In genomic region chr17:20157078-20157360, GRCh38 we compare ENCODE assay signal across 8 cellular contexts.
DNase-seq lines count a peak whose midpoint lies in the region; ATAC-seq and TF ChIP-seq lines count a peak whose summit lies in the region.

No MANE protein-coding gene starts in this region.

- H3K9me3 ChIP-seq in left lung: no peaks in the 10 kb centered on the region
- no peaks in the 10 kb centered on the region for H3K9me3 ChIP-seq in thoracic aorta

- peaks cover 0 to 44% of the 10 kb centered on the region in 2 donors for H3K27me3 ChIP-seq in left lung
- H3K27me3 ChIP-seq in thoracic aorta (replicated peaks; ENCODE audit: insufficient read depth): no peaks in the 10 kb centered on the region

- H3K4me1 ChIP-seq in left lung: peaks cover 0 to 18% of the 10 kb centered on the region in 2 donors
- peaks cover 4 to 8% of the 10 kb centered on the region in 2 donors for H3K4me1 ChIP-seq in thoracic aorta (ENCODE audit: control insufficient read depth in 1 of 2, low read depth in 2 of 2)

- H3K9me3 Mint-ChIP-seq in activated CD4-positive, alpha-beta T cell treated with anti-CD3 and anti-CD28 coated beads, Interleukin-2, amount 10 ng/mL, durations not matched to agents 24 days and 14 days: no peaks in the 10 kb centered on the region

- TF ChIP-seq CTCF in astrocyte of the spinal cord (IDR thresholded peaks at IDR 0.05; ENCODE audit: low read depth, low read length) (no peak), left lung (IDR thresholded peaks at IDR 0.05) (no peak), thoracic aorta (IDR thresholded peaks at IDR 0.05) (no peak)

- H3K36me3 Mint-ChIP-seq in activated CD4-positive, alpha-beta T cell treated with anti-CD3 and anti-CD28 coated beads, Interleukin-2, amount 10 ng/mL, durations not matched to agents 24 days and 14 days (ENCODE audit: low read depth): no peaks in the 10 kb centered on the region

- ATAC-seq in left lung (no peak), thoracic aorta (ENCODE audit: insufficient number of reproducible peaks, low FRiP score, low read depth) (no peak), HG03159 (IDR thresholded peaks at IDR 0.05; ENCODE audit: unreplicated experiment) (no peak)

- peak overlapping the region; percentile 83 for H3K4me3 Mint-ChIP-seq in activated CD4-positive, alpha-beta T cell treated with anti-CD3 and anti-CD28 coated beads, Interleukin-2, amount 10 ng/mL, durations not matched to agents 24 days and 14 days

- H3K4me1 Mint-ChIP-seq in activated CD4-positive, alpha-beta T cell treated with anti-CD3 and anti-CD28 coated beads, Interleukin-2, amount 10 ng/mL, durations not matched to agents 24 days and 14 days: peaks cover 8% of the 10 kb centered on the region

- H3K27ac ChIP-seq in left lung: peak overlapping the region in 1 of 2 donors; percentile 10
- no peak overlapping the region for H3K27ac ChIP-seq in thoracic aorta

- peaks cover 23% of the 10 kb centered on the region for H3K27me3 Mint-ChIP-seq in activated CD4-positive, alpha-beta T cell treated with anti-CD3 and anti-CD28 coated beads, Interleukin-2, amount 10 ng/mL, durations not matched to agents 24 days and 14 days

- H3K27ac Mint-ChIP-seq in activated CD4-positive, alpha-beta T cell treated with anti-CD3 and anti-CD28 coated beads, Interleukin-2, amount 10 ng/mL, durations not matched to agents 24 days and 14 days: peak overlapping the region; percentile 59

- no peak for DNase-seq in activated CD4-positive, alpha-beta T cell treated with anti-CD3 and anti-CD28 coated beads, Interleukin-2, amount 10 ng/mL, durations not matched to agents 24 days and 14 days
- no peak for DNase-seq in activated CD4-positive, alpha-beta T cell treated with anti-CD3 and anti-CD28 coated beads for 48 hours
- DNase-seq in astrocyte of the spinal cord (ENCODE audit: low read depth, low spot score) (no peak), left lung (no peak), thoracic aorta (ENCODE audit: low spot score) (no peak), cerebellar nuclear complex (lab: John Stamatoyannopoulos, UW) (no peak), globus pallidus (ENCODE audit: low spot score) (no peak)

- H3K36me3 ChIP-seq in left lung (no peaks in the 10 kb centered on the region), thoracic aorta (no peaks in the 10 kb centered on the region)

- H3K4me3 ChIP-seq in astrocyte of the spinal cord (ENCODE audit: low read depth, low read length): peak overlapping the region; percentile 59
- peak overlapping the region; percentile 63 to 86 for H3K4me3 ChIP-seq in left lung
- H3K4me3 ChIP-seq in thoracic aorta: peak overlapping the region; percentile 82

- intact Hi-C loops in activated CD4-positive, alpha-beta T cell treated with anti-CD3 and anti-CD28 coated beads, Interleukin-2, amount 10 ng/mL, durations not matched to agents 24 days and 14 days (cut with micrococcal nuclease): no loop called here
- intact Hi-C loops in left lung (cut with DNase I): no loop called here

- in situ Hi-C loops in astrocyte of the spinal cord (cut with HindIII; ENCODE audit: low sequenced_read_pairs): no loop called here
